9 cellular contexts compared by ENCODE assay signal in the genomic region with DNA sequence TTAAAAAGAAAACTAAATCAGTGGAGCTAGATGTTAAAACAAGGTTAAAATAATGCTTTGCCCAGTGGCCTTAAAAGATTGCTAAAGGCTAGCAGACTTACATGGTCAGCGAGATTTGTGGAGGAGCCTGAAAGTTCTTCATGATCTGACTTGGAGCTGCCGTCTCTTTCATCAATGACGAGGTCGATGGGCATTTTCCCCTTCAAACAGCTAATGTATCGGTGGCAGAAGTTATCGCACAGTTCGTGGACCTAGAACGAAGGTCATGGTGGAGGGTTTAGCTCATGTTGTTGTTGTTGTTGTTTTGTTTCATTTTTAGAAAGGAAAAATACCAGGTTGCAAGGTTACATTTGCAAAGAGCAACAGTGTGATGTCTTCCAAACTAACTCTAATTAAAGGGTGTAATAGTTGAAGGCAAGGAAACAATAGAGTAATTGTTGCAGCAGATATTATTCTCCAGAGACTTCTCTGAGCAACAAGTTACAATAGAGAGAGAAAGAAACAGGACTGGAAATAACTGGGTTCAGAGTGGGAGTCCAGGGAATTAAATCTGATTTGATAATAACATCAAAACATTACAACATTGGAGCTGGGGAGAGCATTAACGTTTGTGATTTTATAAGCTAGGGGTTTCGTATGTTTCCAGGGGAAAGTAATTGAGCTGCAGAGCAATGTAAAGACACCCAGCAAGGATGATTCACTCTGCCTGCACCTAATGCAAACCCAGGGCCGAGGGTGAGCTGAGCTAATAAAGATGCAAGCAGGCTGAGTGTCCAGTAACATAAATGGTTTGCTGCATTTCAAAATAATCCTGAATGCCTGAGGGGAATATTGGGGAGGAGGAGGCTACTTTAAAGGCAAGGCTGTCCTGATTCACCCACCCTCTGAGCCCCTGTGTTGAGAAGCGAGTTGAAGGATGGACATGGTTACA. TPM values are rescaled to one million over a fixed set of nuclear protein-coding genes. Genes with fewer than 3 reads are reported as not detected.
DNase-seq lines count a peak whose midpoint lies in the region; ATAC-seq and TF ChIP-seq lines count a peak whose summit lies in the region.
"Had no signal": no experiment of that assay in that cellular context is flagged by ENCODE, and none has a peak within 500 bp of the region (broad histone marks: within the 10 kb centered on the region; RNA-seq: fewer than 3 reads in every experiment).

No MANE protein-coding gene starts in this region.

- no peak overlapping the region for H2AFZ ChIP-seq in OCI-LY1 (ENCODE audit: low read length)

- no peak overlapping the region for H3K9ac ChIP-seq in OCI-LY1 (ENCODE audit: low read length)

- peak; percentile 69 for DNase-seq in medulla oblongata (ENCODE audit: extremely low spot score)
- DNase-seq in upper lobe of left lung, result no peak
- no peak for DNase-seq in activated naive CD4-positive, alpha-beta T cell treated with anti-CD3 and anti-CD28 coated beads, Interleukin-2, amount 50 U/mL, for 16 hours
- DNase-seq in cerebellar cortex (ENCODE audit: low spot score), result no peak
- DNase-seq in activated naive CD4-positive, alpha-beta T cell treated with anti-CD3 and anti-CD28 coated beads for 36 hours, result no peak
- DNase-seq: GDM1 had no signal

- peaks cover 77% of the 10 kb centered on the region for H3K4me1 ChIP-seq in OCI-LY1 (ENCODE audit: insufficient read depth, low read length, severe bottlenecking)
- H3K4me1 ChIP-seq in upper lobe of left lung, result peaks cover 0 to 21% (median 3%) of the 10 kb centered on the region in 4 donors

- peaks cover 56% of the 10 kb centered on the region for H3K79me2 ChIP-seq in OCI-LY1 (ENCODE audit: insufficient read depth, low read length)

- CTCF ChIA-PET in activated naive CD4-positive, alpha-beta T cell treated with anti-CD3 and anti-CD28 coated beads for 36 hours (lab: Charles Lee), result no interaction called here

- H3K27me3 Mint-ChIP-seq in activated naive CD4-positive, alpha-beta T cell treated with anti-CD3 and anti-CD28 coated beads for 36 hours (ENCODE audit: low read depth), result peaks cover 79% of the 10 kb centered on the region

- WGBS in upper lobe of left lung, 2 donors, result 73 to 81% methylated on average over 12 of the region's 12 CpGs

- peaks cover 19% of the 10 kb centered on the region for H3K4me1 Mint-ChIP-seq in activated naive CD4-positive, alpha-beta T cell treated with anti-CD3 and anti-CD28 coated beads for 36 hours (ENCODE audit: low read depth)

- no peak overlapping the region for H3K4me2 ChIP-seq in OCI-LY1 (ENCODE audit: low read length)

- H3K9me3 Mint-ChIP-seq in activated naive CD4-positive, alpha-beta T cell treated with anti-CD3 and anti-CD28 coated beads for 36 hours, result no peaks in the 10 kb centered on the region

- no peaks in the 10 kb centered on the region for H3K36me3 Mint-ChIP-seq in activated naive CD4-positive, alpha-beta T cell treated with anti-CD3 and anti-CD28 coated beads for 36 hours (ENCODE audit: low read depth)

- H3K27me3 ChIP-seq in OCI-LY1 (ENCODE audit: insufficient read depth, low read length) (no peaks in the 10 kb centered on the region), upper lobe of left lung (peaks cover 0 to 9% (median 0%) of the 10 kb centered on the region in 4 donors)

- peaks cover 81% of the 10 kb centered on the region for H3K36me3 ChIP-seq in OCI-LY1 (ENCODE audit: insufficient read depth, low read length)
- H3K36me3 ChIP-seq in upper lobe of left lung, result no peaks in the 10 kb centered on the region

- H3K4me3 ChIP-seq in OCI-LY1 (ENCODE audit: low read depth, low read length, poor library complexity, severe bottlenecking) (no peak overlapping the region), upper lobe of left lung (no peak overlapping the region)

- intact Hi-C loops in activated naive CD4-positive, alpha-beta T cell treated with anti-CD3 and anti-CD28 coated beads for 36 hours (cut with micrococcal nuclease), result no loop called here

- no peak overlapping the region for H3K27ac Mint-ChIP-seq in activated naive CD4-positive, alpha-beta T cell treated with anti-CD3 and anti-CD28 coated beads for 36 hours

- no peaks in the 10 kb centered on the region for H3K9me2 ChIP-seq in OCI-LY1 (ENCODE audit: low read depth, low read length)

- no peaks in the 10 kb centered on the region for H4K20me1 ChIP-seq in OCI-LY1 (ENCODE audit: insufficient read depth, low read length)

- 0 out of 2 replicates have a peak, but pooled peaks cover 5% of the 10 kb centered on the region for H3F3A ChIP-seq in OCI-LY1 (ENCODE audit: insufficient read depth, low read length)

- H3K9me3 ChIP-seq in OCI-LY1 (ENCODE audit: low read length) (no peaks in the 10 kb centered on the region), upper lobe of left lung (no peaks in the 10 kb centered on the region)

- no peak for TF ChIP-seq EP300 in upper lobe of left lung (IDR thresholded peaks at IDR 0.05)

- no peak for TF ChIP-seq CTCF in OCI-LY1 (IDR thresholded peaks at IDR 0.05; ENCODE audit: low read length)
- TF ChIP-seq CTCF in upper lobe of left lung (IDR thresholded peaks at IDR 0.05), result no peak

- no peak for TF ChIP-seq POLR2A in upper lobe of left lung (IDR thresholded peaks at IDR 0.05)

- no peak overlapping the region for H3K4me3 Mint-ChIP-seq in activated naive CD4-positive, alpha-beta T cell treated with anti-CD3 and anti-CD28 coated beads for 36 hours

- H3K27ac ChIP-seq in OCI-LY1 (ENCODE audit: low read depth, low read length, poor library complexity, severe bottlenecking) (peak overlapping the region; percentile 27), cingulate gyrus (ENCODE audit: low read depth, low read length) (peak overlapping the region; percentile 52), upper lobe of left lung (peak overlapping the region in 3 of 4 donors; percentile 5 to 95 (median 14))

- no peak for ATAC-seq in upper lobe of left lung (ENCODE audit: low FRiP score in 2 of 2)

RNA-seq across cellular contexts. Expression of a gene that starts 6.6 kb away (rescaled TPM):
- total RNA-seq in upper lobe of left lung, result 10 to 100 TPM; 13.7 to 53.4 (median 21.4) TPM
- total RNA-seq in activated naive CD4-positive, alpha-beta T cell treated with anti-CD3 and anti-CD28 coated beads for 36 hours, result not detected
- total RNA-seq: T-helper 2 cell treated with Interferon-gamma antibody and Interleukin-4, amounts not matched to agents 100 ng/mL and 5 ng/mL, for 36 hours had no signal

Comparison
In these comparisons a context has a peak if more than half of its experiments do, and no peak if none do; other contexts are left out.
1. RNA of a gene that starts 6.6 kb away (total RNA-seq): 13.7 to 53.4 TPM in upper lobe of left lung; not detected in activated naive CD4-positive, alpha-beta T cell treated with anti-CD3 and anti-CD28 coated beads for 36 hours; every median in the first group is over 10 times any median in the second.
2. Peak in every context shown above with its lines, with median percentiles within 50 percentile points of each other: H3K27ac ChIP-seq.